1 cellular context compared by ENCODE assay signal in genomic region chr9:121736147-121736721, GRCh38.
TF ChIP-seq lines count a peak whose summit lies in the region.

No MANE protein-coding gene starts in this region.

TF ChIP-seq in GM23338, 12 proteins besides CTCF, POLR2A, EP300 and RAD21 (continued from another document):
- TF ChIP-seq EZH2phosphoT487 (IDR thresholded peaks at IDR 0.05; ENCODE audit: unreplicated experiment) (no peak), NANOG (IDR thresholded peaks at IDR 0.05; ENCODE audit: borderline replicate concordance) (no peak), ZNF331 (CRISPR knock-in tag; IDR thresholded peaks at IDR 0.05; ENCODE audit: low read depth) (no peak), REST (IDR thresholded peaks at IDR 0.05; ENCODE audit: unreplicated experiment) (no peak), ETS1 (IDR thresholded peaks at IDR 0.05) (no peak)
TF ChIP-seq in GM23338: peak in this region for 0.
